ENCODE assay signal across 28 cellular contexts in genomic region chr7:4168556-4168955, GRCh38.
"Had no signal": no experiment of that assay in that cellular context is flagged by ENCODE, and none has a peak within 500 bp of the region (broad histone marks: within the 10 kb centered on the region; RNA-seq: fewer than 3 reads in every experiment).

No MANE protein-coding gene starts in this region.

- H3K27ac Mint-ChIP-seq: immature natural killer cell; memory B cell; naive B cell; natural killer cell treated with Interleukin-12 subunit alpha and Interleukin-12 subunit beta and Interleukin-15 and Interleukin-18, amount 100 ng/mL, for 72 hours had no signal

- H3K36me3 Mint-ChIP-seq: immature natural killer cell; memory B cell; naive B cell; natural killer cell treated with Interleukin-12 subunit alpha and Interleukin-12 subunit beta and Interleukin-15 and Interleukin-18, amount 100 ng/mL, for 72 hours had no signal

- DNase-seq: dermis blood vessel endothelial cell; effector memory CD4-positive, alpha-beta T cell; hypothalamus; immature natural killer cell; islet precursor cell; kidney glomerular epithelial cell; left colon; naive B cell; occipital lobe; ovary; retina; stimulated activated CD4-positive, alpha-beta T cell treated with anti-CD3 and anti-CD28 coated beads, Interleukin-12 subunit alpha, Interleukin-12 subunit beta, amount 100 ng/mL, for 4 hours; stimulated activated CD4-positive, alpha-beta T cell treated with anti-CD3 and anti-CD28 coated beads, Interleukin-1b, Interleukin-23, amount 100 ng/mL, for 48 hours; stimulated activated CD4-positive, alpha-beta T cell treated with anti-CD3 and anti-CD28 coated beads, Interleukin-4, amount 100 ng/mL, for 1 hour; stimulated activated CD8-positive, alpha-beta memory T cell treated with anti-CD3 and anti-CD28 coated beads, Interleukin-4, amount 100 ng/mL, for 48 hours; stimulated activated naive CD4-positive, alpha-beta T cell; stomach; thyroid gland; trophoblast cell; uterus had no signal

- H3K27me3 Mint-ChIP-seq: memory B cell; naive B cell; natural killer cell treated with Interleukin-12 subunit alpha and Interleukin-12 subunit beta and Interleukin-15 and Interleukin-18, amount 100 ng/mL, for 72 hours had no signal

- H3K4me3 Mint-ChIP-seq: immature natural killer cell; memory B cell; naive B cell; natural killer cell treated with Interleukin-12 subunit alpha and Interleukin-12 subunit beta and Interleukin-15 and Interleukin-18, amount 100 ng/mL, for 72 hours had no signal

- H3K9me3 ChIP-seq: esophagus muscularis mucosa, mucosa of descending colon, ovary, stomach, thyroid gland, uterus had no signal

- H3K4me1 ChIP-seq: esophagus muscularis mucosa, stomach, thyroid gland, uterus had no signal

- H3K27me3 ChIP-seq: esophagus muscularis mucosa, ovary, stomach, thyroid gland, uterus had no signal

- H3K36me3 ChIP-seq: esophagus muscularis mucosa, ovary, stomach, thyroid gland, uterus had no signal

- H3K9me3 Mint-ChIP-seq: immature natural killer cell; memory B cell; natural killer cell treated with Interleukin-12 subunit alpha and Interleukin-12 subunit beta and Interleukin-15 and Interleukin-18, amount 100 ng/mL, for 72 hours had no signal

- ATAC-seq: left colon; mucosa of descending colon; natural killer cell treated with Interleukin-12 subunit alpha and Interleukin-12 subunit beta and Interleukin-15 and Interleukin-18, amount 100 ng/mL, for 72 hours; sciatic nerve had no signal

- H3K27ac ChIP-seq: coronary artery, esophagus muscularis mucosa, ovary, stomach, thyroid gland, uterus had no signal

- H3K4me1 Mint-ChIP-seq: immature natural killer cell, memory B cell had no signal

- H3K4me3 ChIP-seq: coronary artery, esophagus muscularis mucosa, lung, mucosa of descending colon, ovary, smooth muscle cell, stomach, thyroid gland, uterus had no signal
